Comparison of ENCODE assay signal across 19 cellular contexts in genomic region chr14:24629521-24629920, GRCh38. TPM values are rescaled to one million over a fixed set of nuclear protein-coding genes. Genes with fewer than 3 reads are reported as not detected.
"Had no signal": no experiment of that assay in that cellular context is flagged by ENCODE, and none has a peak within 500 bp of the region (broad histone marks: within the 10 kb centered on the region; RNA-seq: fewer than 3 reads in every experiment).

No MANE protein-coding gene starts in this region.

- H3K36me3 Mint-ChIP-seq: WTC11 had no signal

- H3K27ac Mint-ChIP-seq: progenitor cell of endocrine pancreas, WTC11 had no signal

- H3K9me3 Mint-ChIP-seq: WTC11 had no signal

- H3K4me1 Mint-ChIP-seq: WTC11 had no signal

- DNase-seq: activated CD4-positive, alpha-beta T cell treated with anti-CD3 and anti-CD28 coated beads for 4 hours; activated naive CD4-positive, alpha-beta T cell; cerebellar nuclear complex; cortex of kidney; heart left ventricle; left ventricle myocardium inferior; mammary epithelial cell; midbrain; occipital lobe; upper lobe of left lung had no signal

- ATAC-seq: gastroesophageal sphincter, heart left ventricle, Right ventricle myocardium inferior, WTC11 had no signal

- H3K27me3 Mint-ChIP-seq: progenitor cell of endocrine pancreas had no signal

- H3K4me3 Mint-ChIP-seq: WTC11 had no signal

RNA-seq across cellular contexts. Expression of gene GZMB, which starts 4.5 kb away (rescaled TPM):
- total RNA-seq: astrocyte, endothelial cell of umbilical vein, kidney epithelial cell, mammary epithelial cell, occipital lobe, progenitor cell of endocrine pancreas, SK-MEL-5 had no signal

RNA-seq across cellular contexts. Expression of gene GZMH, which starts 20.0 kb away (rescaled TPM):
- total RNA-seq: astrocyte, endothelial cell of umbilical vein, kidney epithelial cell, left ventricle myocardium inferior, mammary epithelial cell, occipital lobe, progenitor cell of endocrine pancreas, SK-MEL-5, skeletal muscle tissue, WTC11 had no signal

RNA-seq across cellular contexts. Expression of gene CTSG, which starts 53.5 kb away (rescaled TPM):
- total RNA-seq: astrocyte, endothelial cell of umbilical vein, kidney epithelial cell, mammary epithelial cell, occipital lobe, progenitor cell of endocrine pancreas, SK-MEL-5, WTC11 had no signal
